ENCODE assay signal across 9 cellular contexts in genomic region chr19:18541258-18541991, GRCh38. TPM values are rescaled to one million over a fixed set of nuclear protein-coding genes. Genes with fewer than 3 reads are reported as not detected.
DNase-seq lines count a peak whose midpoint lies in the region; ATAC-seq and TF ChIP-seq lines count a peak whose summit lies in the region.
"Had no signal": no experiment of that assay in that cellular context is flagged by ENCODE, and none has a peak within 500 bp of the region (broad histone marks: within the 10 kb centered on the region; RNA-seq: fewer than 3 reads in every experiment).

No MANE protein-coding gene starts in this region.

- no peak overlapping the region for H2AFZ ChIP-seq in smooth muscle cell (ENCODE audit: low read depth)

- DNase-seq in activated T-cell treated with anti-CD3 and anti-CD28 coated beads, Interleukin-2, amount 50 U/mL, for 24 hours = no peak
- no peak for DNase-seq in activated T-cell treated with anti-CD3 and anti-CD28 coated beads, Interleukin-2, amount 50 U/mL, for 4 hours
- DNase-seq in fibroblast of mammary gland (ENCODE audit: low read depth) = peak; percentile 85
- DNase-seq in testis = peak; percentile 55
- DNase-seq in smooth muscle cell (lab: John Stamatoyannopoulos, UW; ENCODE audit: unreplicated experiment) = no peak
- no peak for DNase-seq in mucosa of descending colon
- no peak for DNase-seq in G401 (ENCODE audit: low spot score)
- DNase-seq: NCI-H2081 had no signal

- H3K9me3 ChIP-seq in testis = no peaks in the 10 kb centered on the region
- H3K9me3 ChIP-seq in smooth muscle cell (replicated peaks; ENCODE audit: low read depth) = no peaks in the 10 kb centered on the region
- no peaks in the 10 kb centered on the region for H3K9me3 ChIP-seq in mucosa of descending colon

- H3K4me2 ChIP-seq in smooth muscle cell = no peak overlapping the region

- peaks cover 56% of the 10 kb centered on the region for H3K36me3 Mint-ChIP-seq in activated T-cell treated with anti-CD3 and anti-CD28 coated beads, Interleukin-2, amount 50 U/mL, for 24 hours (ENCODE audit: low read depth)
- peaks cover 9% of the 10 kb centered on the region for H3K36me3 Mint-ChIP-seq in activated T-cell treated with anti-CD3 and anti-CD28 coated beads, Interleukin-2, amount 50 U/mL, for 4 hours (ENCODE audit: insufficient read depth)

- no peak for TF ChIP-seq POLR2A in testis (IDR thresholded peaks at IDR 0.05)

- 71 to 75% methylated on average over 19 to 21 of the region's 21 CpGs for WGBS in testis, 2 donors
- WGBS in smooth muscle cell (ENCODE audit: low lambda C conversion rate) = 95% methylated on average over 20 of the region's 21 CpGs

- no peak overlapping the region for H3K4me3 ChIP-seq in fibroblast of mammary gland (ENCODE audit: control insufficient read depth, low read depth, low read length)
- no peak overlapping the region for H3K4me3 ChIP-seq in testis
- no peak overlapping the region for H3K4me3 ChIP-seq in smooth muscle cell
- H3K4me3 ChIP-seq in mucosa of descending colon = no peak overlapping the region

- in situ Hi-C loops in G401 (cut with HindIII; ENCODE audit: low sequenced_read_pairs) = no loop called here

- peaks cover 27% of the 10 kb centered on the region for H3K4me1 Mint-ChIP-seq in activated T-cell treated with anti-CD3 and anti-CD28 coated beads, Interleukin-2, amount 50 U/mL, for 24 hours (ENCODE audit: low read depth)
- peaks cover 17% of the 10 kb centered on the region for H3K4me1 Mint-ChIP-seq in activated T-cell treated with anti-CD3 and anti-CD28 coated beads, Interleukin-2, amount 50 U/mL, for 4 hours (ENCODE audit: low read depth)

- intact Hi-C loops in testis (cut with DNase I; ENCODE audit: low total_unique reads) = no loop called here
- intact Hi-C loops in mucosa of descending colon (cut with DNase I, micrococcal nuclease) = no loop called here

- TF ChIP-seq CTCF in VCaP (conservative IDR thresholded peaks at IDR 0.05) = no peak
- TF ChIP-seq CTCF in fibroblast of mammary gland (conservative IDR thresholded peaks at IDR 0.05; ENCODE audit: control insufficient read depth, insufficient read depth, low read depth, low read length) = no peak
- no peak for TF ChIP-seq CTCF in testis (IDR thresholded peaks at IDR 0.05)
- TF ChIP-seq CTCF in smooth muscle cell (IDR thresholded peaks at IDR 0.05; ENCODE audit: borderline replicate concordance, insufficient read depth, poor library complexity, severe bottlenecking) = no peak
- TF ChIP-seq CTCF in mucosa of descending colon (IDR thresholded peaks at IDR 0.05) = no peak

- H3K4me1 ChIP-seq in testis (peaks cover 13% of the 10 kb centered on the region), smooth muscle cell (ENCODE audit: low read depth) (peaks cover 9% of the 10 kb centered on the region), mucosa of descending colon (ENCODE audit: low read depth) (peaks cover 11% of the 10 kb centered on the region)

- H3K27ac Mint-ChIP-seq in activated T-cell treated with anti-CD3 and anti-CD28 coated beads, Interleukin-2, amount 50 U/mL, for 24 hours = peak overlapping the region; percentile 93

- no peaks in the 10 kb centered on the region for H4K20me1 ChIP-seq in smooth muscle cell (ENCODE audit: low read depth)

- peak overlapping the region; percentile 89 for H3K4me3 Mint-ChIP-seq in activated T-cell treated with anti-CD3 and anti-CD28 coated beads, Interleukin-2, amount 50 U/mL, for 24 hours
- no peak overlapping the region for H3K4me3 Mint-ChIP-seq in activated T-cell treated with anti-CD3 and anti-CD28 coated beads, Interleukin-2, amount 50 U/mL, for 4 hours

- no peaks in the 10 kb centered on the region for H3K9me3 Mint-ChIP-seq in activated T-cell treated with anti-CD3 and anti-CD28 coated beads, Interleukin-2, amount 50 U/mL, for 24 hours
- no peaks in the 10 kb centered on the region for H3K9me3 Mint-ChIP-seq in activated T-cell treated with anti-CD3 and anti-CD28 coated beads, Interleukin-2, amount 50 U/mL, for 4 hours

- no peak overlapping the region for H3K9ac ChIP-seq in smooth muscle cell (ENCODE audit: low read depth)

- no peaks in the 10 kb centered on the region for H3K27me3 Mint-ChIP-seq in activated T-cell treated with anti-CD3 and anti-CD28 coated beads, Interleukin-2, amount 50 U/mL, for 24 hours
- no peaks in the 10 kb centered on the region for H3K27me3 Mint-ChIP-seq in activated T-cell treated with anti-CD3 and anti-CD28 coated beads, Interleukin-2, amount 50 U/mL, for 4 hours (ENCODE audit: low read depth)

- H3K27me3 ChIP-seq in testis (no peaks in the 10 kb centered on the region), smooth muscle cell (ENCODE audit: low read depth) (no peaks in the 10 kb centered on the region)

- no peaks in the 10 kb centered on the region for H3F3A ChIP-seq in smooth muscle cell (ENCODE audit: low read depth)

- H3K27ac ChIP-seq in VCaP (peak overlapping the region; percentile 81; the same call in 1 of the 2 replicates), testis (peak overlapping the region in 1 of 2 donors; percentile 91), smooth muscle cell (ENCODE audit: low read depth) (no peak overlapping the region)

- H3K79me2 ChIP-seq in smooth muscle cell (ENCODE audit: low read depth) = peaks cover 16% of the 10 kb centered on the region

- ATAC-seq in activated T-cell treated with anti-CD3 and anti-CD28 coated beads, Interleukin-2, amount 50 U/mL, for 4 hours = no peak
- no peak for ATAC-seq in mucosa of descending colon

- no peaks in the 10 kb centered on the region for H3K36me3 ChIP-seq in testis (ENCODE audit: low read depth, missing control alignments)
- no peaks in the 10 kb centered on the region for H3K36me3 ChIP-seq in smooth muscle cell (ENCODE audit: low read depth)
- no peaks in the 10 kb centered on the region for H3K36me3 ChIP-seq in mucosa of descending colon (ENCODE audit: low read depth)

RNA-seq across cellular contexts. Expression of gene FKBP8, which starts 1.9 kb away (rescaled TPM):
- 100 to 1,000 TPM; 155 to 163 (median 155) TPM for total RNA-seq in activated T-cell treated with anti-CD3 and anti-CD28 coated beads, Interleukin-2, amount 50 U/mL, for 4 hours
- total RNA-seq in testis (100 to 1,000 TPM; 587 to 614 TPM), smooth muscle cell (143 and 161 TPM in 2 replicates), mucosa of descending colon (100 to 1,000 TPM; 152 to 256 (median 162) TPM)
- polyA plus RNA-seq in testis (ENCODE audit: insufficient read depth, low read depth, low replicate concordance) (571 TPM), smooth muscle cell (340 and 358 TPM in 2 replicates)
- total RNA-seq in G401 (2014; rRNA removed; shearing (Covaris generic)) = 404 and 484 TPM in 2 replicates

RNA-seq across cellular contexts. Expression of gene KXD1, which starts 16.2 kb away (rescaled TPM):
- 100 to 1,000 TPM; 112 to 129 (median 126) TPM for total RNA-seq in activated T-cell treated with anti-CD3 and anti-CD28 coated beads, Interleukin-2, amount 50 U/mL, for 4 hours
- total RNA-seq in testis (100 to 1,000 TPM; 124 to 133 TPM), smooth muscle cell (75.4 and 104 TPM in 2 replicates), mucosa of descending colon (10 to 100 TPM; 63.2 to 76.9 (median 68.8) TPM)
- polyA plus RNA-seq in testis (ENCODE audit: insufficient read depth, low read depth, low replicate concordance) (163 TPM), smooth muscle cell (134 and 141 TPM in 2 replicates)
- total RNA-seq in G401 (2014; rRNA removed; shearing (Covaris generic)) = 84.9 and 95.9 TPM in 2 replicates

RNA-seq across cellular contexts. Expression of gene ELL, which starts 19.6 kb away (rescaled TPM):
- total RNA-seq in activated T-cell treated with anti-CD3 and anti-CD28 coated beads, Interleukin-2, amount 50 U/mL, for 4 hours = 10 to 100 TPM; 25.6 to 32.5 (median 28.8) TPM
- total RNA-seq in testis (10 to 100 TPM; 75.8 to 76.1 TPM), smooth muscle cell (10.5 and 12.8 TPM in 2 replicates), mucosa of descending colon (10 to 100 TPM; 17.8 to 21.6 (median 18.9) TPM)
- polyA plus RNA-seq in testis (ENCODE audit: insufficient read depth, low read depth, low replicate concordance) (48.0 TPM), smooth muscle cell (15.2 and 31.7 TPM in 2 replicates)
- 15.9 and 16.0 TPM in 2 replicates for total RNA-seq in G401 (2014; rRNA removed; shearing (Covaris generic))

RNA-seq across cellular contexts. Expression of gene UBA52, which starts 30.2 kb away (rescaled TPM):
- 1,000 to 10,000 TPM; 1,928 to 2,027 (median 1,945) TPM for total RNA-seq in activated T-cell treated with anti-CD3 and anti-CD28 coated beads, Interleukin-2, amount 50 U/mL, for 4 hours
- total RNA-seq in testis (100 to 1,000 TPM; 475 to 508 TPM), smooth muscle cell (991 and 1,086 TPM in 2 replicates), mucosa of descending colon (100 to 1,000 TPM; 771 to 910 (median 811) TPM)
- polyA plus RNA-seq in testis (ENCODE audit: insufficient read depth, low read depth, low replicate concordance) (1,038 TPM), smooth muscle cell (752 and 759 TPM in 2 replicates)
- 833 and 855 TPM in 2 replicates for total RNA-seq in G401 (2014; rRNA removed; shearing (Covaris generic))

RNA-seq across cellular contexts. Expression of gene REX1BD, which starts 47.2 kb away (rescaled TPM):
- total RNA-seq in activated T-cell treated with anti-CD3 and anti-CD28 coated beads, Interleukin-2, amount 50 U/mL, for 4 hours = 100 to 1,000 TPM in 2 of 3 donors, 10 to 100 TPM in 1; 99.7 to 139 (median 119) TPM
- total RNA-seq in testis (10 to 100 TPM; 44.3 to 58.7 TPM), smooth muscle cell (69.6 and 81.5 TPM in 2 replicates), mucosa of descending colon (10 to 100 TPM; 48.2 to 55.4 (median 49.3) TPM)
- polyA plus RNA-seq in testis (ENCODE audit: insufficient read depth, low read depth, low replicate concordance) (14.5 TPM), smooth muscle cell (117 and 141 TPM in 2 replicates)
- total RNA-seq in G401 (2014; rRNA removed; shearing (Covaris generic)) = 50.0 and 100 TPM in 2 replicates

Comparison
In these comparisons a context has a peak if more than half of its experiments do, and no peak if none do; other contexts are left out.
1. DNase-seq: peak in fibroblast of mammary gland (single experiment) and testis (single experiment); none in activated T-cell treated with anti-CD3 and anti-CD28 coated beads, Interleukin-2, amount 50 U/mL, for 24 hours (single experiment), activated T-cell treated with anti-CD3 and anti-CD28 coated beads, Interleukin-2, amount 50 U/mL, for 4 hours (single experiment), smooth muscle cell (single experiment), mucosa of descending colon (0 of 3) and G401 (single experiment).